ENCODE assay signal across 2 cellular contexts in the genomic region with DNA sequence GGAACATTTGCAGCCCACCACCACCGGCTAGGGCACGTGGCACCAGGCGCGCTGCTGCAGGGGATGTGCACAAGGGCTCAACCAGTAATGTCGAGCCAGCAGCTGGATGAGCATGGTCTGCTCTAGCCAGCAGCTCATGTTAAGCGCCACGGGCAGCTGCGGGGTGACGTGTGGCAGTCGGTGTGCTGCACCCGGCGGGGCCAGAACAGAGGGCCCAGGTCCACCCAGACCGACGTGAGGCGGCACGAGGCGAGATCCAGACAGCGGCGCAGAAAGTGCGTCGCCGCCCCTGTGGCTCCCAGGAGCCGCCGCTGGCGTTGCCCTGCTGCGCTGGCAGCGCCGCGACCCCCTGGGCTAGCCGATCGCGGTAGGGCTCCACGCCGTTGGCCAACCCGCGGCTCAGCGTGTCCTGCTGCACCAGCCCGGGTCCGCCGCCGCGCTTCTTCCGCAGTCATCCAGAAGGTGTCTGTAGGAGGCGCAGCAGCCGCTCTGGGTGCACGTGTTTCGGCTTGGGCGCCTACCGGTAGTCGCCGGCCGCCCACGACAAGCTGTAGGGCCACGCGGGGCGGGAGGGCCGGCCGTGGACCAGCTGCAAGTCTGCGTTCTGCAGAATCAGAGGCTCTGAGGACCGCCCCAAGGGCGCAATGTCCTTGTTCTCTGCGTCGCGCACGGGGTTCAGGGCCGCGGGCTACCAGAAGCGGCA.
TF ChIP-seq lines count a peak whose summit lies in the region.

No MANE protein-coding gene starts in this region.

TF ChIP-seq in GM23338, 12 proteins besides CTCF, POLR2A, EP300 and RAD21:
- TF ChIP-seq POLR2AphosphoS5 (IDR thresholded peaks at IDR 0.05; ENCODE audit: low read depth): peak; percentile 31; the same call in 1 of the 2 replicates
- TF ChIP-seq ZNF114 (CRISPR knock-in tag; IDR thresholded peaks at IDR 0.05): no peak
- no peak for TF ChIP-seq NANOG (IDR thresholded peaks at IDR 0.05; ENCODE audit: borderline replicate concordance)
- TF ChIP-seq CREB1 (CRISPR knock-in tag; IDR thresholded peaks at IDR 0.05; ENCODE audit: low read depth): 0 out of 2 replicates have a peak, but pooled peaks have one; percentile 2
- no peak for TF ChIP-seq JUNB (IDR thresholded peaks at IDR 0.05; ENCODE audit: unreplicated experiment)
- no peak for TF ChIP-seq STAT1 (IDR thresholded peaks at IDR 0.05; ENCODE audit: unreplicated experiment)
- TF ChIP-seq ETS1 (IDR thresholded peaks at IDR 0.05): no peak
TF ChIP-seq in GM23338: peak in this region for 2.

TF ChIP-seq in K562, 482 proteins besides CTCF, POLR2A, EP300 and RAD21:
- TF ChIP-seq DDX20 (tag; IDR thresholded peaks at IDR 0.05; ENCODE audit: low read depth) (no peak), FIP1L1 (IDR thresholded peaks at IDR 0.05; ENCODE audit: low read depth, low read length, poor library complexity, severe bottlenecking) (peak; percentile 63), RFX7 (CRISPR knock-in tag; IDR thresholded peaks at IDR 0.05) (no peak), RBFOX2 (IDR thresholded peaks at IDR 0.05; ENCODE audit: low read depth, low read length) (peak; percentile 57), DPF2 (IDR thresholded peaks at IDR 0.05) (no peak), POLR2G (IDR thresholded peaks at IDR 0.05; ENCODE audit: low read depth, low read length) (peak; percentile 82), NFIC (IDR thresholded peaks at IDR 0.05) (no peak), HNRNPL (IDR thresholded peaks at IDR 0.05; ENCODE audit: low read depth, low read length) (peak; percentile 30; the same call in 1 of the 2 replicates)
- TF ChIP-seq, protein P1, sequence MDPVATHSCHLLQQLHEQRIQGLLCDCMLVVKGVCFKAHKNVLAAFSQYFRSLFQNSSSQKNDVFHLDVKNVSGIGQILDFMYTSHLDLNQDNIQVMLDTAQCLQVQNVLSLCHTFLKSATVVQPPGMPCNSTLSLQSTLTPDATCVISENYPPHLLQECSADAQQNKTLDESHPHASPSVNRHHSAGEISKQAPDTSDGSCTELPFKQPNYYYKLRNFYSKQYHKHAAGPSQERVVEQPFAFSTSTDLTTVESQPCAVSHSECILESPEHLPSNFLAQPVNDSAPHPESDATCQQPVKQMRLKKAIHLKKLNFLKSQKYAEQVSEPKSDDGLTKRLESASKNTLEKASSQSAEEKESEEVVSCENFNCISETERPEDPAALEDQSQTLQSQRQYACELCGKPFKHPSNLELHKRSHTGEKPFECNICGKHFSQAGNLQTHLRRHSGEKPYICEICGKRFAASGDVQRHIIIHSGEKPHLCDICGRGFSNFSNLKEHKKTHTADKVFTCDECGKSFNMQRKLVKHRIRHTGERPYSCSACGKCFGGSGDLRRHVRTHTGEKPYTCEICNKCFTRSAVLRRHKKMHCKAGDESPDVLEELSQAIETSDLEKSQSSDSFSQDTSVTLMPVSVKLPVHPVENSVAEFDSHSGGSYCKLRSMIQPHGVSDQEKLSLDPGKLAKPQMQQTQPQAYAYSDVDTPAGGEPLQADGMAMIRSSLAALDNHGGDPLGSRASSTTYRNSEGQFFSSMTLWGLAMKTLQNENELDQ (CRISPR knock-in tag; IDR thresholded peaks at IDR 0.05; ENCODE audit: borderline replicate concordance): no peak
- TF ChIP-seq, protein P2, sequence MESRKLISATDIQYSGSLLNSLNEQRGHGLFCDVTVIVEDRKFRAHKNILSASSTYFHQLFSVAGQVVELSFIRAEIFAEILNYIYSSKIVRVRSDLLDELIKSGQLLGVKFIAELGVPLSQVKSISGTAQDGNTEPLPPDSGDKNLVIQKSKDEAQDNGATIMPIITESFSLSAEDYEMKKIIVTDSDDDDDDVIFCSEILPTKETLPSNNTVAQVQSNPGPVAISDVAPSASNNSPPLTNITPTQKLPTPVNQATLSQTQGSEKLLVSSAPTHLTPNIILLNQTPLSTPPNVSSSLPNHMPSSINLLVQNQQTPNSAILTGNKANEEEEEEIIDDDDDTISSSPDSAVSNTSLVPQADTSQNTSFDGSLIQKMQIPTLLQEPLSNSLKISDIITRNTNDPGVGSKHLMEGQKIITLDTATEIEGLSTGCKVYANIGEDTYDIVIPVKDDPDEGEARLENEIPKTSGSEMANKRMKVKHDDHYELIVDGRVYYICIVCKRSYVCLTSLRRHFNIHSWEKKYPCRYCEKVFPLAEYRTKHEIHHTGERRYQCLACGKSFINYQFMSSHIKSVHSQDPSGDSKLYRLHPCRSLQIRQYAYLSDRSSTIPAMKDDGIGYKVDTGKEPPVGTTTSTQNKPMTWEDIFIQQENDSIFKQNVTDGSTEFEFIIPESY (CRISPR knock-in tag; IDR thresholded peaks at IDR 0.05): peak; percentile 97
TF ChIP-seq in K562: peak in this region for 5.
